In genomic region chr6:169035381-169036280, GRCh38 we compare ENCODE assay signal across 1 cellular context.
TF ChIP-seq lines count a peak whose summit lies in the region.

No MANE protein-coding gene starts in this region.

TF ChIP-seq in IMR-90, 13 proteins besides CTCF, POLR2A, EP300 and RAD21:
- TF ChIP-seq USF2 (IDR thresholded peaks at IDR 0.05; ENCODE audit: low read depth, low read length), result no peak
- no peak for TF ChIP-seq RFX5 (IDR thresholded peaks at IDR 0.05; ENCODE audit: low read depth, low read length)
- TF ChIP-seq SMC3 (IDR thresholded peaks at IDR 0.05; ENCODE audit: low read depth, low read length), result no peak
- no peak for TF ChIP-seq MAZ (IDR thresholded peaks at IDR 0.05; ENCODE audit: borderline replicate concordance, low read depth, low read length)
- no peak for TF ChIP-seq ELK1 (IDR thresholded peaks at IDR 0.05; ENCODE audit: borderline replicate concordance, low read depth, low read length)
- TF ChIP-seq MXI1 (IDR thresholded peaks at IDR 0.05; ENCODE audit: borderline replicate concordance, low read depth, low read length), result no peak
- peak; percentile 83 for TF ChIP-seq MAFK (IDR thresholded peaks at IDR 0.05; ENCODE audit: low read depth, low read length)
